9 cellular contexts compared by ENCODE assay signal in the genomic region with DNA sequence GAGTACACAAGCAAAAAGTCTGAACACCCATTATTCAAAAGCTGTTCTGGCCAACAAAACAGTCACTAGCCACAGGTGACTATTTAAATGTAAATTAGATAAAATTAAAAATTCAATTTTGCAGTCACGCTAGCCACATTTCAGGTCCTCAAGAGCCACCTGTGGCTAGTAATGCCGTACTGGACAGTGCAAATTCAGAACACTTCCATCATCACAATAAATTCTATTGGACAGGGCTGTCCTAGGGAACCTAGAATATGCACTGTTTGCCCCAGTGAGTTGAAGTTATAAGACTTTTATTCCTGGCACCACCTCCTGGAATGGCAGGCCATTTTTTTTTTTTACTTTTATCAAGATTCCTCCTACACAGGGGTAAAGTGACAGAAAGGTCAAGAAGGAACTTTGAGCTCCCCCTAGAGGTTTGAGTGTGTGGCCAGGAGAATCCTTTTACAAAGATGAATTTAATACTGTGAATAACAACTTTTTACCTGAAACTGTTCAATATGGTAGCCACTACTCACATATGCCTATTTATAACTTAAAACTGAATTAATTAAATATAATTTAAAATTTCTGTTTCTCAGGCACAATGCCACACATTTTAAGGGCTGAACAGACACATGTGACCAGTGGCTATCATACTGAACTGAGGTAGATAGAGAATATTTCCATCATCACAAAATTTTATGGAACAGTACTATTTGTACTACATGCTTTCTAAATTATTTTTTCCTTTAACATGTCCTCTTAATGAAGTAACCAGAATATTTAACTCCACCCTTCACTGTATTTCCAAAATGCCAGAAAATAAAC. TPM values are rescaled to one million over a fixed set of nuclear protein-coding genes. Genes with fewer than 3 reads are reported as not detected.
A peak's percentile ranks its signal among the peaks of the same experiment; 100 is the strongest.
DNase-seq lines count a peak whose midpoint lies in the region; ATAC-seq and TF ChIP-seq lines count a peak whose summit lies in the region.
"Had no signal": no experiment of that assay in that cellular context is flagged by ENCODE, and none has a peak within 500 bp of the region (broad histone marks: within the 10 kb centered on the region; RNA-seq: fewer than 3 reads in every experiment).

No MANE protein-coding gene starts in this region.

- H3K27me3 ChIP-seq in NT2/D1 (ENCODE audit: insufficient read depth, insufficient read length) = no peaks in the 10 kb centered on the region
- no peaks in the 10 kb centered on the region for H3K27me3 ChIP-seq in lung (ENCODE audit: control insufficient read depth, insufficient read depth)

- TF ChIP-seq CTCF in C4-2B (conservative IDR thresholded peaks at IDR 0.05) = peak; percentile 92
- TF ChIP-seq CTCF in GM13976 (IDR thresholded peaks at IDR 0.05; ENCODE audit: borderline replicate concordance, control extremely low read depth, extremely low read depth, insufficient read depth, missing control alignments) = peak; percentile 47
- peak; percentile 21 for TF ChIP-seq CTCF in lung (IDR thresholded peaks at IDR 0.05; ENCODE audit: control extremely low read depth, extremely low read depth)

- H3K9me3 ChIP-seq in NT2/D1 (ENCODE audit: insufficient read depth, low read length) = no peaks in the 10 kb centered on the region
- no peaks in the 10 kb centered on the region for H3K9me3 ChIP-seq in lung (ENCODE audit: control insufficient read depth in 2 of 2, insufficient read depth in 1 of 2, low read length in 1 of 2)

- H3K4me1 ChIP-seq in NT2/D1 (ENCODE audit: insufficient read depth, insufficient read length) (no peaks in the 10 kb centered on the region), lung (ENCODE audit: control insufficient read depth in 2 of 2, insufficient read depth in 2 of 2, low read length in 2 of 2) (peaks cover 0 to 7% of the 10 kb centered on the region in 2 donors)

- H3K36me3 ChIP-seq in NT2/D1 (ENCODE audit: insufficient read depth, insufficient read length, low read length) (no peaks in the 10 kb centered on the region), lung (ENCODE audit: control insufficient read depth in 2 of 2, insufficient read depth in 2 of 2, low read length in 2 of 2) (no peaks in the 10 kb centered on the region)

- WGBS in lung, 2 donors = 75 to 89% methylated on average over 2 of the region's 2 CpGs

- no peak for TF ChIP-seq POLR2A in GM18505 (IDR thresholded peaks at IDR 0.05; ENCODE audit: borderline replicate concordance, extremely low read depth, insufficient read depth, insufficient read length)

- DNase-seq in GM13976 (ENCODE audit: low spot score) (peak; percentile 43), NT2/D1 (ENCODE audit: low read depth, low spot score) (peak; percentile 43), cerebellar cortex (ENCODE audit: low spot score) (peak; percentile 49), lung (ENCODE audit: low spot score) (no peak)

- H3K9ac ChIP-seq in NT2/D1 (ENCODE audit: insufficient read length, low read depth) = no peak overlapping the region

- H3K27ac ChIP-seq in C4-2B (no peak overlapping the region), lung (ENCODE audit: low read depth in 1 of 2, low read length in 1 of 2) (no peak overlapping the region)

- in situ Hi-C loops in GM13976 (cut with MboI; ENCODE audit: low sequenced_read_pairs, unreplicated experiment) = no loop called here

- H3K4me3 ChIP-seq in NT2/D1 (ENCODE audit: insufficient read length, low read depth) (no peak overlapping the region), lung (no peak overlapping the region)

- ATAC-seq in HG03135 (IDR thresholded peaks at IDR 0.05; ENCODE audit: unreplicated experiment) = peak; percentile 50
- ATAC-seq in lung (ENCODE audit: insufficient read depth, low FRiP score) = peak; percentile 71
- no peak for ATAC-seq in GM19467 (IDR thresholded peaks at IDR 0.05; ENCODE audit: unreplicated experiment)
- no peak for ATAC-seq in GM18505 (IDR thresholded peaks at IDR 0.05; ENCODE audit: unreplicated experiment)

RNA-seq across cellular contexts. Expression of a gene that starts 6.5 kb away (rescaled TPM):
- total RNA-seq in lung = 10 to 100 TPM; 15.0 to 33.6 TPM
- 10 to 100 TPM in 1 of 2 donors, 1 to 10 TPM in 1; 3.9 to 16.4 TPM for polyA plus RNA-seq in lung

RNA-seq across cellular contexts. Expression of a gene that starts 31.6 kb away (rescaled TPM):
- total RNA-seq in lung = 100 to 1,000 TPM; 122 to 142 TPM
- polyA plus RNA-seq in lung = 100 to 1,000 TPM in 1 of 2 donors, 10 to 100 TPM in 1; 77.7 to 139 TPM

RNA-seq across cellular contexts. Expression of a gene that starts 41.6 kb away (rescaled TPM):
- 10 to 100 TPM; 20.9 to 39.8 TPM for total RNA-seq in lung
- 10 to 100 TPM; 20.2 to 30.4 TPM for polyA plus RNA-seq in lung
- total RNA-seq: T-helper 1 cell treated with Interleukin-12 subunit alpha and Interleukin-12 subunit beta and Interleukin-4 antibody, amounts not matched to agents 30 ng/mL and 1 ng/mL, for 36 hours had no signal

RNA-seq across cellular contexts. Expression of a gene that starts 53.9 kb away (rescaled TPM):
- total RNA-seq in lung = 100 to 1,000 TPM in 1 of 2 donors, 10 to 100 TPM in 1; 27.2 to 117 TPM
- polyA plus RNA-seq in lung = 100 to 1,000 TPM in 1 of 2 donors, 10 to 100 TPM in 1; 58.5 to 250 TPM

Comparison
In these comparisons a context has a peak if more than half of its experiments do, and no peak if none do; other contexts are left out.
1. CTCF ChIP-seq: peak in every context shown above with its lines; median percentile 92 in C4-2B; 47 in GM13976; 21 in lung.
2. ATAC-seq: peak in HG03135 (single experiment) and lung (single experiment); none in GM19467 (single experiment) and GM18505 (single experiment).